Comparison of ENCODE assay signal across 10 cellular contexts in the genomic region with DNA sequence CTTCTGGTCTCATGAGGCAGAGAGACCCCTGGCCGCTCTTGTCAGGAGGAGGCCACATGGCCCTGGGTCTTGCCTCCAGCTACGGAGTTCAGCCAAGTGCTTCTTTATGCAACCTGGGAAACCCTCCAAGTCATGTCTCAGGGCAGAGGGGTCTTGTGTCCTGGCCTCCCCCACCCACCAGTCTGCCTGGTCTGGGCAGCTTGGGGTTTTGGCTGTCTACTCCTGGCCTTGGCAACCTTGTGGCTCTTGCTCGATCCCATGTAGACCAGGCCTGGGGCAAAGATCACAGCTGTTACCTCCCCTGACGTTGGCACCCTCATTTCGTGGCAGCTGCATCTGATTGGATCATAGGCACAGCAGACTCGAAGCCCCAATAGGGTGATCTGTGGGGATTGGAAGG. TPM values are rescaled to one million over a fixed set of nuclear protein-coding genes. Genes with fewer than 3 reads are reported as not detected.
DNase-seq lines count a peak whose midpoint lies in the region; ATAC-seq and TF ChIP-seq lines count a peak whose summit lies in the region.
"Had no signal": no experiment of that assay in that cellular context is flagged by ENCODE, and none has a peak within 500 bp of the region (broad histone marks: within the 10 kb centered on the region; RNA-seq: fewer than 3 reads in every experiment).

No MANE protein-coding gene starts in this region.

- peak overlapping the region; percentile 75 to 84 (median 78) for H3K27ac ChIP-seq in esophagus muscularis mucosa (replicated peaks in 1 of 4)

- H3K9me3 ChIP-seq in esophagus muscularis mucosa: no peaks in the 10 kb centered on the region
- H3K9me3 ChIP-seq: left lung had no signal

- no peak for TF ChIP-seq POLR2A in esophagus muscularis mucosa (IDR thresholded peaks at IDR 0.05; ENCODE audit: low read depth)

- TF ChIP-seq EP300 in esophagus muscularis mucosa (IDR thresholded peaks at IDR 0.05): no peak

- DNase-seq in Daoy (ENCODE audit: low read depth) (peak; percentile 22), NCI-H446 treated with DMSO at 0.1 percent for 48 hours (lab: John Stamatoyannopoulos, UW) (peak; percentile 60), esophagus muscularis mucosa (ENCODE audit: extremely low spot score) (no peak), sciatic nerve (ENCODE audit: low spot score) (no peak), SK-N-DZ (ENCODE audit: low spot score) (no peak), NAMALWA (ENCODE audit: low spot score) (no peak), CD1c-positive myeloid dendritic cell (ENCODE audit: extremely low spot score) (no peak)
- DNase-seq in activated CD4-positive, CD25-positive, alpha-beta regulatory T cell (lab: John Stamatoyannopoulos, UW): no peak
- DNase-seq: left lung, NCI-H748 treated with DMSO at 0.1 percent for 48 hours had no signal

- WGBS in esophagus muscularis mucosa: 71% methylated on average over 2 of the region's 6 CpGs

- TF ChIP-seq CTCF in esophagus muscularis mucosa (IDR thresholded peaks at IDR 0.05): no peak

- intact Hi-C loops in esophagus muscularis mucosa (cut with DNase I) (no loop called here), sciatic nerve (cut with DNase I) (no loop called here)

- H3K4me1 ChIP-seq in esophagus muscularis mucosa: peaks cover 67 to 71% (median 69%) of the 10 kb centered on the region in 4 donors

- H3K36me3 ChIP-seq in esophagus muscularis mucosa: peaks cover 0 to 70% (median 54%) of the 10 kb centered on the region in 4 donors

- ATAC-seq in sciatic nerve: peak; percentile 25

- H3K27me3 ChIP-seq in esophagus muscularis mucosa: no peaks in the 10 kb centered on the region
- H3K27me3 ChIP-seq: left lung had no signal

- no peak overlapping the region for H3K4me3 ChIP-seq in esophagus muscularis mucosa
- H3K4me3 ChIP-seq: left lung had no signal

RNA-seq across cellular contexts. Expression of a gene that starts 28.3 kb away (rescaled TPM):
- total RNA-seq in Daoy (2014; rRNA removed; shearing (Covaris generic)): 10.9 and 21.1 TPM in 2 replicates
- total RNA-seq in esophagus muscularis mucosa (10 to 100 TPM; 55.5 to 95.5 (median 77.1) TPM), sciatic nerve (55.0 TPM)
- 1.7 and 3.2 TPM in 2 replicates for polyA plus RNA-seq in SK-N-DZ (2014; cell fraction: cytosol; rRNA removed)
- 1.6 and 3.0 TPM in 2 replicates for polyA plus RNA-seq in SK-N-DZ (2014; cell fraction: nucleus; rRNA removed)

Comparison
In these comparisons a context has a peak if more than half of its experiments do, and no peak if none do; other contexts are left out.
1. DNase-seq: peak in Daoy (single experiment) and NCI-H446 treated with DMSO at 0.1 percent for 48 hours (single experiment); none in esophagus muscularis mucosa (single experiment), sciatic nerve (single experiment), SK-N-DZ (single experiment), activated CD4-positive, CD25-positive, alpha-beta regulatory T cell (0 of 4), NAMALWA (single experiment) and CD1c-positive myeloid dendritic cell (single experiment).